ENCODE assay signal across 7 cellular contexts in genomic region chrX:41050359-41050758, GRCh38.
"Had no signal": no experiment of that assay in that cellular context is flagged by ENCODE, and none has a peak within 500 bp of the region (broad histone marks: within the 10 kb centered on the region; RNA-seq: fewer than 3 reads in every experiment).

No MANE protein-coding gene starts in this region.

- FAIRE-seq: G401.6, GM12878, GM12891, GM12892, GM19239 had no signal

- DNase-seq: GDM1, GF-D8 had no signal

- H3K4me3 ChIP-seq: GM12878 had no signal

- ATAC-seq: GM12878 had no signal
